ENCODE assay signal across 21 cellular contexts in the genomic region with DNA sequence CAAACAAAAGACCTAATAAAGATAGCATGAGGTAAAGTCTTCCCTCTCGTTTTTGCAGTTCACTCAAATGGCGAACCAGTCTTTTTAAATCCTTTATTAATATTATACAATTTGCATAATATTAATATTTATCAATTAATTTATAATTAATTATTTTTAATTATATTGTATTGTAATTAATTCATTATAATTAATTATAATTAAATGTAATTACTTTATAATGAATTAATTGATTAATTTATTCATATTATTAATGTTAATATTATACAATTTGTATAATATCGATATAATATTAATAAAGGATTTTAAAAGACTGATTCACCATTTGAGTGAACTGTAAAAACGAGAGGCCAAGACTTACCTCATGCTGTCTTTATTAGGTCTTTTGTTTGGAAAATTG.
A peak's percentile ranks its signal among the peaks of the same experiment; 100 is the strongest.
DNase-seq lines count a peak whose midpoint lies in the region; ATAC-seq, FAIRE-seq and TF ChIP-seq lines count a peak whose summit lies in the region.
"Had no signal": no experiment of that assay in that cellular context is flagged by ENCODE, and none has a peak within 500 bp of the region (broad histone marks: within the 10 kb centered on the region; RNA-seq: fewer than 3 reads in every experiment).

No MANE protein-coding gene starts in this region.

- TF ChIP-seq POLR2A in upper lobe of left lung (IDR thresholded peaks at IDR 0.05) (no peak), thyroid gland (IDR thresholded peaks at IDR 0.05) (no peak)

- no peak for DNase-seq in pancreas
- DNase-seq in ecto neural progenitor cell (ENCODE audit: low spot score): no peak
- DNase-seq in upper lobe of left lung: no peak
- no peak for DNase-seq in thyroid gland
- DNase-seq: Caco-2; CD4-positive, CD25-positive, alpha-beta regulatory T cell; CD8-positive, alpha-beta T cell; DMS153; DND-41; GDM1; GOT3; HFFc6 had no signal

- no peak for ATAC-seq in pancreas
- no peak for ATAC-seq in GM19455 (IDR thresholded peaks at IDR 0.05; ENCODE audit: unreplicated experiment)
- ATAC-seq in upper lobe of left lung (ENCODE audit: low FRiP score in 2 of 2): no peak
- ATAC-seq: CD8-positive, alpha-beta T cell; GM12878 had no signal

- peak; percentile 92 for FAIRE-seq in G401.6 (lab: Jason Lieb, UNC)
- peak; percentile 93 for FAIRE-seq in TTC549 (lab: Jason Lieb, UNC)
- peak; percentile 92 for FAIRE-seq in endometrium (lab: Jason Lieb, UNC)
- peak; percentile 83 for FAIRE-seq in pancreas (lab: Jason Lieb, UNC)
- FAIRE-seq: GM12878, H54 had no signal

- H3K27me3 ChIP-seq in pancreas (no peaks in the 10 kb centered on the region), upper lobe of left lung (no peaks in the 10 kb centered on the region), thyroid gland (no peaks in the 10 kb centered on the region)
- H3K27me3 ChIP-seq: BLaER1 had no signal

- 64 to 72% methylated on average over 4 of the region's 4 CpGs for WGBS in pancreas, 2 donors
- 69 to 74% methylated on average over 4 of the region's 4 CpGs for WGBS in upper lobe of left lung, 2 donors
- WGBS in thyroid gland, 2 donors: 82 to 84% methylated on average over 4 of the region's 4 CpGs

- H3K4me3 ChIP-seq in pancreas (no peak overlapping the region), upper lobe of left lung (no peak overlapping the region), thyroid gland (replicated peaks in 1 of 3) (no peak overlapping the region)
- H3K4me3 ChIP-seq: BLaER1, GM12878, HAP-1 had no signal

- H3K4me1 ChIP-seq in pancreas: no peaks in the 10 kb centered on the region
- H3K4me1 ChIP-seq in upper lobe of left lung: no peaks in the 10 kb centered on the region
- no peaks in the 10 kb centered on the region for H3K4me1 ChIP-seq in thyroid gland
- H3K4me1 ChIP-seq: BLaER1, Caco-2, HAP-1 had no signal

- intact Hi-C loops in pancreas (cut with DNase I) (no loop called here), thyroid gland (cut with DNase I) (no loop called here)

- H3K27ac ChIP-seq in pancreas: no peak overlapping the region
- H3K27ac ChIP-seq in upper lobe of left lung: no peak overlapping the region
- no peak overlapping the region for H3K27ac ChIP-seq in thyroid gland
- H3K27ac ChIP-seq: BLaER1, C4-2B had no signal

- H3K36me3 ChIP-seq in pancreas (no peaks in the 10 kb centered on the region), upper lobe of left lung (no peaks in the 10 kb centered on the region), thyroid gland (no peaks in the 10 kb centered on the region)
- H3K36me3 ChIP-seq: BLaER1, HAP-1 had no signal

- no peak for TF ChIP-seq CTCF in pancreas (IDR thresholded peaks at IDR 0.05)
- no peak for TF ChIP-seq CTCF in upper lobe of left lung (IDR thresholded peaks at IDR 0.05)
- TF ChIP-seq CTCF in thyroid gland (IDR thresholded peaks at IDR 0.05): no peak

- no peak for TF ChIP-seq EP300 in upper lobe of left lung (IDR thresholded peaks at IDR 0.05)

- H3K9me3 ChIP-seq in pancreas (no peaks in the 10 kb centered on the region), upper lobe of left lung (no peaks in the 10 kb centered on the region), thyroid gland (no peaks in the 10 kb centered on the region)
- H3K9me3 ChIP-seq: BLaER1, Caco-2, HAP-1 had no signal
